ENCODE assay signal across 9 cellular contexts in the genomic region with DNA sequence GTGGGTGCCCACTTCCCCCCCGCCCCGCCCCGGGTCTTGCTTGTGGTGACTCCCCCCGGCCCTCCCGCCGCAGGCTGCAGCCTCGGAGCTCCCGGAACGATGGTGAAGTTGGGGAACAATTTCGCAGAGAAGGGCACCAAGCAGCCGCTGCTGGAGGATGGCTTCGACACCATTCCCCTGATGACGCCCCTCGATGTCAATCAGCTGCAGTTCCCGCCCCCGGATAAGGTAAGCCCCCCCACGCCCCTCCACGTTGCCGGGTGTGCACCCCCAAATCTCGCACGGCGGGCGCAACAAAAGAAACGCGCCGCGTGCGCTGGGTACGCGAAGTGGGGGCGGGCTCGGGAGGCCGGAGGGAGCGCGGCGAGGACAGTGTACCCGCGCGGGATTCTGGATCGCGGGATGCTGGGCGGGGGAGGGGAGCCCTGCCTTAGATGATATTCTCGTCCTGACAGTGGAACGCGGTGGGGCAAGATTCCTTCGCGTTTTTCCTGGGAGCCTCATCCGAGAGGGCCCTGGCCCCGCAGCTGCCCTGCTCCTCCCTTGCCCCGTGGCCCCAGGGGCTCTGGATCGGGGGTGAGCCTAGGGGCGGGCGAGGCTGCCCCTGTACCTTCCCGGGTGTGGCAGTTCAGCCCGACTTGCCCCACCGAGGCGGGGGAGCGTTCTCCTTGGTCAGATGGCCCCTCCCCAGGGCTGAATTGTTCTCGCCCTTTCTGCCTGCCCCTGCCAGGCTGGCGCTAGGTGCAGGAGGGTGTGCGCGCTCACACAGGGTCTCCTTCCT. TPM values are rescaled to one million over a fixed set of nuclear protein-coding genes. Genes with fewer than 3 reads are reported as not detected.
A peak's percentile ranks its signal among the peaks of the same experiment; 100 is the strongest.
DNase-seq lines count a peak whose midpoint lies in the region; ATAC-seq and TF ChIP-seq lines count a peak whose summit lies in the region.
"Had no signal": no experiment of that assay in that cellular context is flagged by ENCODE, and none has a peak within 500 bp of the region (broad histone marks: within the 10 kb centered on the region; RNA-seq: fewer than 3 reads in every experiment).

No MANE protein-coding gene starts in this region.

- H3K27ac ChIP-seq in SK-N-SH (ENCODE audit: low read depth in 2 of 2, low read length in 1 of 2), result no peak overlapping the region
- no peak overlapping the region for H3K27ac ChIP-seq in right atrium auricular region
- H3K27ac ChIP-seq: pancreas had no signal

- no peak for TF ChIP-seq EP300 in SK-N-SH (IDR thresholded peaks at IDR 0.05; ENCODE audit: borderline replicate concordance in 1 of 2, low read depth in 1 of 2, low read length in 1 of 2)

- H3K9ac ChIP-seq in SK-N-SH, result no peak overlapping the region

- H3K9me2 ChIP-seq in SK-N-SH, result no peaks in the 10 kb centered on the region

- peaks cover 16% of the 10 kb centered on the region for H3K27me3 Mint-ChIP-seq in activated CD4-positive, alpha-beta memory T cell treated with anti-CD3 and anti-CD28 coated beads for 36 hours

- no peak overlapping the region for H2AFZ ChIP-seq in SK-N-SH (ENCODE audit: low read depth)

- intact Hi-C loops in activated CD4-positive, alpha-beta memory T cell treated with anti-CD3 and anti-CD28 coated beads for 36 hours (cut with micrococcal nuclease), result loop anchor here (2.0 kb wide), 3 partner anchors 31 to 139 kb away; partner anchors contain the start of gene TMEM128

- TF ChIP-seq CTCF in SK-N-SH (IDR thresholded peaks at IDR 0.05), result no peak
- TF ChIP-seq CTCF in right atrium auricular region (IDR thresholded peaks at IDR 0.05), result no peak

- TF ChIP-seq RAD21 in SK-N-SH (IDR thresholded peaks at IDR 0.05; ENCODE audit: low read length), result no peak

- H3K4me3 ChIP-seq in SK-N-SH (ENCODE audit: low read depth in 2 of 2, low read length in 1 of 2) (peak overlapping the region; percentile 56 to 70), right atrium auricular region (peak overlapping the region; percentile 20 to 61)

- peak overlapping the region; percentile 98 for H3K4me2 ChIP-seq in SK-N-SH

- ATAC-seq in SK-N-SH treated with all-trans-retinoic acid at 6 μM for 48 hours, result no peak

- peak overlapping the region; percentile 59 for H3K4me3 Mint-ChIP-seq in activated CD4-positive, alpha-beta memory T cell treated with anti-CD3 and anti-CD28 coated beads for 36 hours

- H3K4me1 ChIP-seq in SK-N-SH (ENCODE audit: control insufficient read depth in 1 of 2, insufficient read depth in 2 of 2, low read depth in 1 of 2, low read length in 1 of 2) (peaks cover 0 to 11% of the 10 kb centered on the region in 2 experiments; a peak in 1 of 4 replicates), right atrium auricular region (peaks cover 0 to 33% of the 10 kb centered on the region in 2 donors)

- H3K36me3 ChIP-seq in SK-N-SH (replicated peaks in 1 of 2; ENCODE audit: control insufficient read depth in 1 of 2, insufficient read depth in 2 of 2, low read length in 1 of 2) (no peaks in the 10 kb centered on the region), right atrium auricular region (no peaks in the 10 kb centered on the region)
- H3K36me3 ChIP-seq: pancreas had no signal

- H4K20me1 ChIP-seq in SK-N-SH (ENCODE audit: insufficient read depth), result no peaks in the 10 kb centered on the region

- POLR2A ChIA-PET in SK-N-SH (lab: Yijun Ruan, JAX), result interaction anchor here (0.6 to 1.1 kb wide), 4 partner anchors 8 to 19 kb away, joined by 3 to 4 read pairs (median 3); no protein-coding TSS in a partner anchor
- POLR2A ChIA-PET in activated CD4-positive, alpha-beta memory T cell treated with anti-CD3 and anti-CD28 coated beads for 36 hours (lab: Charles Lee), result no interaction called here

- peaks cover 2% of the 10 kb centered on the region for H3K36me3 Mint-ChIP-seq in activated CD4-positive, alpha-beta memory T cell treated with anti-CD3 and anti-CD28 coated beads for 36 hours

- H3K4me1 Mint-ChIP-seq in activated CD4-positive, alpha-beta memory T cell treated with anti-CD3 and anti-CD28 coated beads for 36 hours (ENCODE audit: low read depth), result peaks cover 13% of the 10 kb centered on the region

- H3F3A ChIP-seq in SK-N-SH (replicated peaks; ENCODE audit: insufficient read depth), result no peaks in the 10 kb centered on the region

- H3K9me3 ChIP-seq in SK-N-SH (no peaks in the 10 kb centered on the region), right atrium auricular region (no peaks in the 10 kb centered on the region)
- H3K9me3 ChIP-seq: pancreas had no signal

- DNase-seq in SK-N-SH (peak; percentile 76), right atrium auricular region (ENCODE audit: low spot score) (no peak), dermis blood vessel endothelial cell (no peak), hippocampal formation (lab: John Stamatoyannopoulos, UW) (no peak), A172 (ENCODE audit: low spot score) (no peak)
- DNase-seq in activated CD4-positive, alpha-beta memory T cell treated with anti-CD3 and anti-CD28 coated beads for 36 hours, result peak; percentile 26
- peak; percentile 28 for DNase-seq in stimulated activated CD8-positive, alpha-beta memory T cell treated with anti-CD3 and anti-CD28 coated beads, Interleukin-4, amount 100 ng/mL, for 48 hours

- H3K27me3 ChIP-seq in SK-N-SH (ENCODE audit: insufficient read depth) (peaks cover 5% of the 10 kb centered on the region), right atrium auricular region (peaks cover 0 to 5% of the 10 kb centered on the region in 2 donors)

- H3K9me3 Mint-ChIP-seq in activated CD4-positive, alpha-beta memory T cell treated with anti-CD3 and anti-CD28 coated beads for 36 hours, result no peaks in the 10 kb centered on the region

- WGBS in SK-N-SH (ENCODE audit: low lambda C conversion rate), result 30% methylated on average over 27 of the region's 62 CpGs

- no peak overlapping the region for H3K27ac Mint-ChIP-seq in activated CD4-positive, alpha-beta memory T cell treated with anti-CD3 and anti-CD28 coated beads for 36 hours

- CTCF ChIA-PET in SK-N-SH (lab: Yijun Ruan, JAX), result interaction anchor here (0.7 to 3.8 kb wide), 9 partner anchors 9 to 136 kb away, joined by 3 to 13 read pairs (median 3); no protein-coding TSS in a partner anchor
- CTCF ChIA-PET in activated CD4-positive, alpha-beta memory T cell treated with anti-CD3 and anti-CD28 coated beads for 36 hours (lab: Charles Lee), result interaction anchor here (0.8 kb wide), 1 partner anchor 44 kb away, joined by 3 read pairs; no protein-coding TSS in a partner anchor

- no peaks in the 10 kb centered on the region for H3K79me2 ChIP-seq in SK-N-SH (ENCODE audit: insufficient read depth)

TF ChIP-seq in SK-N-SH, 30 proteins besides CTCF, POLR2A, EP300 and RAD21 (continues in another document):
- TF ChIP-seq RFX5 (IDR thresholded peaks at IDR 0.05; ENCODE audit: low read length) (no peak), SIN3A (IDR thresholded peaks at IDR 0.05; ENCODE audit: borderline replicate concordance, low read depth, low read length) (no peak), TCF12 (IDR thresholded peaks at IDR 0.05) (no peak), IRF3 (IDR thresholded peaks at IDR 0.05; ENCODE audit: low read depth, low read length) (no peak), GATA2 (CRISPR knock-in tag; IDR thresholded peaks at IDR 0.05) (no peak), RCOR1 (IDR thresholded peaks at IDR 0.05; ENCODE audit: low read length) (no peak), FOXM1 (IDR thresholded peaks at IDR 0.05; ENCODE audit: low read depth) (no peak), NRF1 (IDR thresholded peaks at IDR 0.05; ENCODE audit: low read depth, low read length) (no peak), MAX (IDR thresholded peaks at IDR 0.05; ENCODE audit: low read depth) (no peak)

TF ChIP-seq in SK-N-SH treated with all-trans-retinoic acid at 6 μM for 48 hours, 23 proteins besides CTCF, POLR2A, EP300 and RAD21:
- TF ChIP-seq GLIS3 (CRISPR knock-in tag; IDR thresholded peaks at IDR 0.05) (no peak), ZNF8 (CRISPR knock-in tag; IDR thresholded peaks at IDR 0.05) (no peak), TOX (CRISPR knock-in tag; IDR thresholded peaks at IDR 0.05; ENCODE audit: borderline replicate concordance) (no peak)

RNA-seq across cellular contexts. Expression of gene NSG1, which starts 0.8 kb away (rescaled TPM):
- polyA plus RNA-seq in SK-N-SH (2012; rRNA removed), result 10.4 and 11.4 TPM in 2 replicates
- 9.9 and 12.2 TPM in 2 replicates for polyA plus RNA-seq in SK-N-SH (2012; cell fraction: cytosol; rRNA removed)
- 6.8 and 10.9 TPM in 2 replicates for polyA plus RNA-seq in SK-N-SH (2012; cell fraction: nucleus; rRNA removed)
- total RNA-seq in activated CD4-positive, alpha-beta memory T cell treated with anti-CD3 and anti-CD28 coated beads for 36 hours, result 10 to 100 TPM in 1 of 2 experiments, 1 to 10 TPM in 1; 9.1 to 11.4 TPM
- total RNA-seq in right atrium auricular region (10 to 100 TPM; 14.4 to 19.6 TPM), dermis blood vessel endothelial cell (not detected in 2 replicates)
- 7.0 and 9.2 TPM in 2 replicates for total RNA-seq in A172 (2014; rRNA removed; shearing (Covaris generic))

Comparison
In these comparisons a context has a peak if more than half of its experiments do, and no peak if none do; other contexts are left out.
1. DNase-seq: peak in SK-N-SH (single experiment), activated CD4-positive, alpha-beta memory T cell treated with anti-CD3 and anti-CD28 coated beads for 36 hours (single experiment) and stimulated activated CD8-positive, alpha-beta memory T cell treated with anti-CD3 and anti-CD28 coated beads, Interleukin-4, amount 100 ng/mL, for 48 hours (single experiment); none in right atrium auricular region (single experiment), dermis blood vessel endothelial cell (single experiment), hippocampal formation (0 of 2) and A172 (single experiment).